In genomic region chr2:39741871-39742270, GRCh38 we compare ENCODE assay signal across 16 cellular contexts.
"Had no signal": no experiment of that assay in that cellular context is flagged by ENCODE, and none has a peak within 500 bp of the region (broad histone marks: within the 10 kb centered on the region; RNA-seq: fewer than 3 reads in every experiment).

No MANE protein-coding gene starts in this region.

- H3K9me3 ChIP-seq: right atrium auricular region, suprapubic skin, transverse colon, vagina had no signal

- H3K27ac Mint-ChIP-seq: activated naive CD4-positive, alpha-beta T cell treated with anti-CD3 and anti-CD28 coated beads for 36 hours; stimulated activated naive CD8-positive, alpha-beta T cell treated with anti-CD3 and anti-CD28 coated beads, Interleukin-15, Interleukin-2, amounts not matched to agents 100 ng/mL and 50 ng/mL, for 24 hours had no signal

- H3K4me3 ChIP-seq: right atrium auricular region, suprapubic skin, transverse colon, vagina had no signal

- H3K4me3 Mint-ChIP-seq: activated naive CD4-positive, alpha-beta T cell treated with anti-CD3 and anti-CD28 coated beads for 36 hours; activated T-cell treated with anti-CD3 and anti-CD28 coated beads, Interleukin-2, amount 50 U/mL, for 4 hours; neural crest cell; stimulated activated naive CD8-positive, alpha-beta T cell treated with anti-CD3 and anti-CD28 coated beads, Interleukin-15, Interleukin-2, amounts not matched to agents 100 ng/mL and 50 ng/mL, for 24 hours had no signal

- H3K9me3 Mint-ChIP-seq: activated naive CD4-positive, alpha-beta T cell treated with anti-CD3 and anti-CD28 coated beads for 36 hours; activated T-cell treated with anti-CD3 and anti-CD28 coated beads, Interleukin-2, amount 50 U/mL, for 4 hours; neural crest cell; stimulated activated naive CD8-positive, alpha-beta T cell treated with anti-CD3 and anti-CD28 coated beads, Interleukin-15, Interleukin-2, amounts not matched to agents 100 ng/mL and 50 ng/mL, for 24 hours had no signal

- DNase-seq: activated CD4-positive, alpha-beta T cell treated with anti-CD3 and anti-CD28 coated beads, Interleukin-2, amount 50 U/mL, for 1 hour; activated CD8-positive, alpha-beta memory T cell treated with anti-CD3 and anti-CD28 coated beads, Interleukin-2, amount 50 U/mL, for 4 hours; activated naive CD4-positive, alpha-beta T cell treated with anti-CD3 and anti-CD28 coated beads for 36 hours; activated T-cell treated with anti-CD3 and anti-CD28 coated beads, Interleukin-2, amount 50 U/mL, for 4 hours; anterior cingulate cortex; brain microvascular endothelial cell; cortex of kidney; islet precursor cell; left colon; T1000; transverse colon had no signal

- H3K4me1 ChIP-seq: suprapubic skin, transverse colon, vagina had no signal

- H3K27ac ChIP-seq: brain microvascular endothelial cell, right atrium auricular region, suprapubic skin, transverse colon, vagina had no signal

- H3K27me3 ChIP-seq: brain microvascular endothelial cell, right atrium auricular region, suprapubic skin, transverse colon, vagina had no signal

- H3K27me3 Mint-ChIP-seq: stimulated activated naive CD8-positive, alpha-beta T cell treated with anti-CD3 and anti-CD28 coated beads, Interleukin-15, Interleukin-2, amounts not matched to agents 100 ng/mL and 50 ng/mL, for 24 hours had no signal

- ATAC-seq: activated T-cell treated with anti-CD3 and anti-CD28 coated beads, Interleukin-2, amount 50 U/mL, for 4 hours; left colon had no signal
